ENCODE assay signal across 2 cellular contexts in the genomic region with DNA sequence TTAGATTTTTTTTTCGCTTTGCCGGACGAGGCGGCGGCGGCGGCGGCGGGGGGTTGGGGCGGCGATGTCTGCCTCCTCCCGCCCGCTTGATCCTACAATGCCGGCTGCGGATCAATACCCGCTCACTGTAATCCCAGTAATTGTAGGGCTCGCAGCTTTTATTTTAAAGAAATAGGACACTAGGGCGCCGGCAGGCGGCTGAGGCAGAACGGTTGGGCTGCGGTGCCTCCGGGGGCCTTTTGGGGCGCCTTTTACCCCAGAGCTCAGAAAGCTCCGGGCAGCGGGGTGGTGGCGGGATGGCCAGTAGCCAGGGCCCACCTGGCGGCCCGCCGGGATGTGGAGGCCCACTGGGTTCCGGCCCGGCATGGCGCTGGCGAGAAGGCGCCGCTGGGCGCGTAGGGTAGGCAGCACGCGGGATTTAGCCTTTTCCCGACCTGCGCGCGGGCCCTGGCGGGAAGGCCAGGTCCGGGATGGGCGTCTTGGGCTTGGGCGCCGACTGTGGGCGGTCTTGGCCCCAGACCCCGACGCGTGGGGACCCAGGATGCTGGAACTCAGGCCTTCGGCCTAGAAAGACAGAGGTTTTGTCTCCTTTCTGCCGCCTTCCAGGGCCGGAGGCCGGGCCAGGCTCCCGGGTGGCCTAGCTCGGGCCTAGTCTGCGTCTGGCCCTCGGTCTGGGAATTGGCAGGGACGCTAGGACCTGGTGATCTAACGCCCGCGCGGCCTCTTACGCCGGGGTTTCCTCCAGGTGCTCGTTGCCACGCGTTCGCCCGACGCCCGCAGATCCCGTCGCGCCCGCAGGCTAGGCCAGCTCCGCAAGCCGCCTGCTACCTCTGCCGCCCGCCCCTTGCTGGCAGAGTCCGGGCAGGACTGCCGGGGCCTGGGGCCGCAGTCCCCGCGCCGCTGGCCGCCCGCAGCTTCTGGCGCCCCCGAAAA.
A peak's percentile ranks its signal among the peaks of the same experiment; 100 is the strongest.
TF ChIP-seq lines count a peak whose summit lies in the region.

No MANE protein-coding gene starts in this region.

TF ChIP-seq in liver, 16 proteins besides CTCF, POLR2A, EP300 and RAD21:
- TF ChIP-seq YY1 (IDR thresholded peaks at IDR 0.05) (peak; percentile 18), HNF4G (IDR thresholded peaks at IDR 0.05) (no peak)

TF ChIP-seq in HepG2, 621 proteins besides CTCF, POLR2A, EP300 and RAD21:
- TF ChIP-seq HCFC1 (IDR thresholded peaks at IDR 0.05; ENCODE audit: low read depth, low read length) (no peak), ZNF230 (CRISPR knock-in tag; IDR thresholded peaks at IDR 0.05) (no peak), KDM1A (CRISPR knock-in tag; IDR thresholded peaks at IDR 0.05) (no peak), CENPX (CRISPR knock-in tag; IDR thresholded peaks at IDR 0.05) (no peak), ZNF263 (CRISPR knock-in tag; IDR thresholded peaks at IDR 0.05) (no peak), ZNF180 (CRISPR knock-in tag; IDR thresholded peaks at IDR 0.05; ENCODE audit: borderline replicate concordance, low read depth) (no peak), ZNF816 (CRISPR knock-in tag; IDR thresholded peaks at IDR 0.05; ENCODE audit: borderline replicate concordance) (no peak), ZNF260 (CRISPR knock-in tag; IDR thresholded peaks at IDR 0.05; ENCODE audit: borderline replicate concordance, low read depth) (no peak)
- TF ChIP-seq, protein P1, sequence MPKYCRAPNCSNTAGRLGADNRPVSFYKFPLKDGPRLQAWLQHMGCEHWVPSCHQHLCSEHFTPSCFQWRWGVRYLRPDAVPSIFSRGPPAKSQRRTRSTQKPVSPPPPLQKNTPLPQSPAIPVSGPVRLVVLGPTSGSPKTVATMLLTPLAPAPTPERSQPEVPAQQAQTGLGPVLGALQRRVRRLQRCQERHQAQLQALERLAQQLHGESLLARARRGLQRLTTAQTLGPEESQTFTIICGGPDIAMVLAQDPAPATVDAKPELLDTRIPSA (CRISPR knock-in tag; IDR thresholded peaks at IDR 0.05; ENCODE audit: borderline replicate concordance): no peak
